ENCODE assay signal across 11 cellular contexts in genomic region chr15:66698971-66699370, GRCh38. TPM values are rescaled to one million over a fixed set of nuclear protein-coding genes. Genes with fewer than 3 reads are reported as not detected.
DNase-seq lines count a peak whose midpoint lies in the region; ATAC-seq and TF ChIP-seq lines count a peak whose summit lies in the region.
"Had no signal": no experiment of that assay in that cellular context is flagged by ENCODE, and none has a peak within 500 bp of the region (broad histone marks: within the 10 kb centered on the region; RNA-seq: fewer than 3 reads in every experiment).

No MANE protein-coding gene starts in this region.

- H3K9ac ChIP-seq in smooth muscle cell (ENCODE audit: low read depth), result no peak overlapping the region

- no TSS peak for BruUV-seq in Panc1 (replicated peaks; lab: Mats Ljungman, UMichigan)

- in situ Hi-C loops in Panc1 (cut with HindIII; ENCODE audit: low pct_unique_long_range_greater_than_20kb, low sequenced_read_pairs), result no loop called here

- WGBS in lung, 2 donors, result 80 to 82% methylated on average over 6 of the region's 6 CpGs
- 90% methylated on average over 6 of the region's 6 CpGs for WGBS in smooth muscle cell (ENCODE audit: low lambda C conversion rate)

- TF ChIP-seq CTCF in cardiac muscle cell (IDR thresholded peaks at IDR 0.05; ENCODE audit: low read depth, low read length) (no peak), Panc1 (IDR thresholded peaks at IDR 0.05) (no peak), lung (IDR thresholded peaks at IDR 0.05; ENCODE audit: control extremely low read depth, extremely low read depth) (no peak), smooth muscle cell (IDR thresholded peaks at IDR 0.05; ENCODE audit: borderline replicate concordance, insufficient read depth, poor library complexity, severe bottlenecking) (no peak)

- intact Hi-C loops in Right ventricle myocardium inferior (cut with DNase I), result loop anchor here (1.0 to 2.0 kb wide), 2 partner anchors 36 to 80 kb away; no protein-coding TSS in a partner anchor
- intact Hi-C loops in Panc1 (cut with micrococcal nuclease; ENCODE audit: unreplicated experiment), result loop anchor here (2.0 to 5.0 kb wide), 2 partner anchors 80 to 97 kb away; no protein-coding TSS in a partner anchor

- peak overlapping the region; percentile 21 for H3K27ac ChIP-seq in cardiac muscle cell
- peak overlapping the region; percentile 49; the same call in 1 of the 2 replicates for H3K27ac ChIP-seq in Panc1 (ENCODE audit: low read length)
- peak overlapping the region; percentile 10 to 18 for H3K27ac ChIP-seq in lung (ENCODE audit: low read depth in 1 of 2, low read length in 1 of 2)
- H3K27ac ChIP-seq in smooth muscle cell (ENCODE audit: low read depth), result no peak overlapping the region

- ATAC-seq in Right ventricle myocardium inferior, result no peak
- ATAC-seq in Panc1, result no peak
- no peak for ATAC-seq in lung (ENCODE audit: insufficient read depth, low FRiP score)

- H3K27me3 ChIP-seq in cardiac muscle cell (no peaks in the 10 kb centered on the region), Panc1 (ENCODE audit: control insufficient read depth, insufficient read depth, low read length) (no peaks in the 10 kb centered on the region), lung (ENCODE audit: control insufficient read depth, insufficient read depth) (no peaks in the 10 kb centered on the region), smooth muscle cell (ENCODE audit: low read depth) (no peaks in the 10 kb centered on the region)

- POLR2A ChIA-PET in Panc1 (lab: Charles Lee), result no interaction called here

- H3K9me3 ChIP-seq in cardiac muscle cell (ENCODE audit: low read depth) (no peaks in the 10 kb centered on the region), Panc1 (ENCODE audit: control insufficient read depth, insufficient read depth, low read depth, low read length) (no peaks in the 10 kb centered on the region), lung (ENCODE audit: control insufficient read depth in 2 of 2, insufficient read depth in 1 of 2, low read length in 1 of 2) (no peaks in the 10 kb centered on the region), smooth muscle cell (replicated peaks; ENCODE audit: low read depth) (no peaks in the 10 kb centered on the region)

- CTCF ChIA-PET in Panc1 (lab: Charles Lee), result interaction anchor here (1.2 to 2.7 kb wide), 2 partner anchors 78 to 80 kb away, joined by 3 to 23 read pairs; no protein-coding TSS in a partner anchor

- H3K4me3 ChIP-seq in cardiac muscle cell (no peak overlapping the region), Panc1 (ENCODE audit: low read depth in 2 of 2, low read length in 2 of 2) (no peak overlapping the region), lung (no peak overlapping the region), smooth muscle cell (no peak overlapping the region)

- DNase-seq in cardiac muscle cell (ENCODE audit: low read depth in 1 of 2, low spot score in 1 of 2) (no peak), Right ventricle myocardium inferior (ENCODE audit: missing footprints) (no peak), Panc1 (ENCODE audit: low read depth, low spot score) (no peak), lung (ENCODE audit: low spot score) (no peak), smooth muscle cell (lab: John Stamatoyannopoulos, UW; ENCODE audit: unreplicated experiment) (no peak), T-helper 9 cell (no peak), cortex of kidney (lab: John Stamatoyannopoulos, UW) (no peak), nucleus accumbens (lab: John Stamatoyannopoulos, UW) (no peak)
- DNase-seq: 8988T; NK-92 treated with Interleukin-12 subunit alpha and Interleukin-12 subunit beta, amount 100 ng/mL, for 24 hours had no signal

- peaks cover 6% of the 10 kb centered on the region for H3K36me3 ChIP-seq in cardiac muscle cell
- H3K36me3 ChIP-seq in Panc1 (ENCODE audit: control insufficient read depth, insufficient read depth, low read length), result no peaks in the 10 kb centered on the region
- no peaks in the 10 kb centered on the region for H3K36me3 ChIP-seq in lung (ENCODE audit: control insufficient read depth in 2 of 2, insufficient read depth in 2 of 2, low read length in 2 of 2)
- H3K36me3 ChIP-seq in smooth muscle cell (ENCODE audit: low read depth), result no peaks in the 10 kb centered on the region

- no peaks in the 10 kb centered on the region for H3F3A ChIP-seq in smooth muscle cell (ENCODE audit: low read depth)

- no peak overlapping the region for H3K4me2 ChIP-seq in smooth muscle cell

- H4K20me1 ChIP-seq in smooth muscle cell (ENCODE audit: low read depth), result peaks cover 17% of the 10 kb centered on the region

- H3K79me2 ChIP-seq in smooth muscle cell (ENCODE audit: low read depth), result peaks cover 13% of the 10 kb centered on the region

- peak overlapping the region; percentile 3 for H2AFZ ChIP-seq in smooth muscle cell (ENCODE audit: low read depth)

- peaks cover 27% of the 10 kb centered on the region for H3K4me1 ChIP-seq in cardiac muscle cell (ENCODE audit: low read depth)
- peaks cover 20% of the 10 kb centered on the region for H3K4me1 ChIP-seq in Panc1 (ENCODE audit: control insufficient read depth, insufficient read depth, low read length)
- H3K4me1 ChIP-seq in lung (ENCODE audit: control insufficient read depth in 2 of 2, insufficient read depth in 2 of 2, low read length in 2 of 2), result peaks cover 0 to under 1% of the 10 kb centered on the region in 2 donors
- H3K4me1 ChIP-seq in smooth muscle cell (ENCODE audit: low read depth), result peaks cover 9% of the 10 kb centered on the region

RNA-seq across cellular contexts. Expression of gene SMAD6, which starts 3.1 kb away (rescaled TPM):
- 232 and 274 TPM in 2 replicates for total RNA-seq in cardiac muscle cell
- 106 and 155 TPM in 2 replicates for polyA plus RNA-seq in cardiac muscle cell
- 16.2 TPM for total RNA-seq in Right ventricle myocardium inferior
- 45.9 TPM for total RNA-seq in Panc1 (2021; ENCODE audit: unreplicated experiment)
- polyA plus RNA-seq in Panc1 (2012; ENCODE audit: insufficient read length), result 52.1 TPM
- 10 to 100 TPM; 62.3 to 67.9 TPM for total RNA-seq in lung
- 10 to 100 TPM; 24.2 to 56.0 TPM for polyA plus RNA-seq in lung
- 41.6 and 42.6 TPM in 2 replicates for total RNA-seq in smooth muscle cell
- 37.9 and 44.0 TPM in 2 replicates for polyA plus RNA-seq in smooth muscle cell
- polyA plus RNA-seq: IgD-negative memory B cell had no signal
